ENCODE assay signal across 24 cellular contexts in genomic region chr3:43034200-43034599, GRCh38. TPM values are rescaled to one million over a fixed set of nuclear protein-coding genes. Genes with fewer than 3 reads are reported as not detected.
"Had no signal": no experiment of that assay in that cellular context is flagged by ENCODE, and none has a peak within 500 bp of the region (broad histone marks: within the 10 kb centered on the region; RNA-seq: fewer than 3 reads in every experiment).

No MANE protein-coding gene starts in this region.

- H3K27ac ChIP-seq: gastrocnemius medialis, left ventricle myocardium inferior, lower lobe of right lung, neutrophil, parathyroid adenoma, skin epidermis, spleen, testis, tibial artery had no signal

- H3K4me1 ChIP-seq: left ventricle myocardium inferior, parathyroid adenoma, testis had no signal

- ATAC-seq: effector memory CD8-positive, alpha-beta T cell; gastrocnemius medialis; left cardiac atrium; lower lobe of right lung; natural killer cell treated with Interleukin-12 subunit alpha and Interleukin-12 subunit beta and Interleukin-15 and Interleukin-18, amount 100 ng/mL, for 72 hours; stimulated activated memory B cell treated with anti-CD40 and anti-IgM and Interleukin-4, amounts not matched to agents 10 μg/mL and 1 μg/mL and 100 μg/mL, for 72 hours; stimulated activated naive CD8-positive, alpha-beta T cell treated with anti-CD3 and anti-CD28 coated beads, Interleukin-15, Interleukin-2, amounts not matched to agents 100 U/mL and 50 U/mL, for 24 hours had no signal

- H3K4me3 Mint-ChIP-seq: dendritic cell treated with granulocyte-macrophage colony-stimulating factor and Interleukin-4, amounts not matched to agents 40 ng/mL and 50 ng/mL, for 4 days; effector memory CD8-positive, alpha-beta T cell; memory B cell; naive B cell; natural killer cell treated with Interleukin-12 subunit alpha and Interleukin-12 subunit beta and Interleukin-15 and Interleukin-18, amount 100 ng/mL, for 72 hours; neural crest cell; stimulated activated memory B cell treated with anti-CD40 and anti-IgM and Interleukin-4, amounts not matched to agents 10 μg/mL and 1 μg/mL and 100 μg/mL, for 72 hours; type B pancreatic cell had no signal

- H3K36me3 Mint-ChIP-seq: memory B cell; naive B cell; natural killer cell treated with Interleukin-12 subunit alpha and Interleukin-12 subunit beta and Interleukin-15 and Interleukin-18, amount 100 ng/mL, for 72 hours; stimulated activated memory B cell treated with anti-CD40 and anti-IgM and Interleukin-4, amounts not matched to agents 10 μg/mL and 1 μg/mL and 100 μg/mL, for 72 hours; type B pancreatic cell had no signal

- H3K27ac Mint-ChIP-seq: dendritic cell treated with granulocyte-macrophage colony-stimulating factor and Interleukin-4, amounts not matched to agents 40 ng/mL and 50 ng/mL, for 4 days; memory B cell; naive B cell; progenitor cell of endocrine pancreas; stimulated activated memory B cell treated with anti-CD40 and anti-IgM and Interleukin-4, amounts not matched to agents 10 μg/mL and 1 μg/mL and 100 μg/mL, for 72 hours; type B pancreatic cell had no signal

- H3K9me3 ChIP-seq: gastrocnemius medialis, left ventricle myocardium inferior, lower lobe of right lung, neutrophil, spleen, testis, tibial artery had no signal

- H3K9me3 Mint-ChIP-seq: dendritic cell treated with granulocyte-macrophage colony-stimulating factor and Interleukin-4, amounts not matched to agents 40 ng/mL and 50 ng/mL, for 4 days; effector memory CD8-positive, alpha-beta T cell; memory B cell; naive B cell; natural killer cell treated with Interleukin-12 subunit alpha and Interleukin-12 subunit beta and Interleukin-15 and Interleukin-18, amount 100 ng/mL, for 72 hours; neural crest cell; stimulated activated memory B cell treated with anti-CD40 and anti-IgM and Interleukin-4, amounts not matched to agents 10 μg/mL and 1 μg/mL and 100 μg/mL, for 72 hours; type B pancreatic cell had no signal

- H3K27me3 ChIP-seq: gastrocnemius medialis, neutrophil, spleen, testis, tibial artery had no signal

- H3K4me1 Mint-ChIP-seq: naive B cell had no signal

- H3K27me3 Mint-ChIP-seq: dendritic cell treated with granulocyte-macrophage colony-stimulating factor and Interleukin-4, amounts not matched to agents 40 ng/mL and 50 ng/mL, for 4 days; effector memory CD8-positive, alpha-beta T cell; progenitor cell of endocrine pancreas had no signal

- H3K4me3 ChIP-seq: gastrocnemius medialis, left ventricle myocardium inferior, lower lobe of right lung, skin epidermis, spleen, testis, tibial artery had no signal

- H3K36me3 ChIP-seq: gastrocnemius medialis, left ventricle myocardium inferior, lower lobe of right lung, neutrophil, spleen had no signal

- DNase-seq: central memory CD4-positive, alpha-beta T cell; effector memory CD8-positive, alpha-beta T cell; gastrocnemius medialis; left cardiac atrium; left ventricle myocardium inferior; lower lobe of right lung; naive B cell; spleen; stimulated activated CD4-positive, alpha-beta T cell treated with anti-CD3 and anti-CD28 coated beads, Interleukin-4, amount 100 ng/mL, for 4 hours; stimulated activated naive CD8-positive, alpha-beta T cell treated with anti-CD3 and anti-CD28 coated beads, Interleukin-15, Interleukin-2, amounts not matched to agents 100 U/mL and 50 U/mL, for 24 hours; substantia nigra; testis; tibial artery had no signal

RNA-seq across cellular contexts. Expression of gene GASK1A, which starts 55.1 kb away (rescaled TPM):
- total RNA-seq: glomerular endothelial cell had no signal
